In genomic region chr6:166940643-166941068, GRCh38 we compare ENCODE assay signal across 15 cellular contexts. TPM values are rescaled to one million over a fixed set of nuclear protein-coding genes. Genes with fewer than 3 reads are reported as not detected.
DNase-seq lines count a peak whose midpoint lies in the region; ATAC-seq, FAIRE-seq and TF ChIP-seq lines count a peak whose summit lies in the region.
"Had no signal": no experiment of that assay in that cellular context is flagged by ENCODE, and none has a peak within 500 bp of the region (broad histone marks: within the 10 kb centered on the region; RNA-seq: fewer than 3 reads in every experiment).

No MANE protein-coding gene starts in this region.

- FAIRE-seq in HTR-8/SVneo (lab: Jason Lieb, UNC) (peak; percentile 77), bronchial epithelial cell (lab: Jason Lieb, UNC) (no peak)

- H3K9me3 ChIP-seq in neutrophil, result no peaks in the 10 kb centered on the region
- H3K9me3 ChIP-seq: gastrocnemius medialis, tibial artery had no signal

- no peaks in the 10 kb centered on the region for H3K27me3 ChIP-seq in bronchial epithelial cell (ENCODE audit: control insufficient read depth, insufficient read depth, low read length)
- H3K27me3 ChIP-seq in neutrophil, result no peaks in the 10 kb centered on the region
- H3K27me3 ChIP-seq: gastrocnemius medialis, tibial artery had no signal

- H3K4me3 ChIP-seq in bronchial epithelial cell (ENCODE audit: low read depth, low read length) (no peak overlapping the region), neutrophil (ENCODE audit: low read depth in 1 of 2, low read length in 1 of 2) (no peak overlapping the region)
- H3K4me3 ChIP-seq: gastrocnemius medialis, tibial artery had no signal

- H3K36me3 ChIP-seq in bronchial epithelial cell (ENCODE audit: control insufficient read depth, insufficient read depth, low read length) (peaks cover 2% of the 10 kb centered on the region), neutrophil (peaks cover 100% of the 10 kb centered on the region)

- peaks cover 4 to 14% of the 10 kb centered on the region in 2 experiments for H3K4me1 ChIP-seq in neutrophil (ENCODE audit: control insufficient read depth in 1 of 2, insufficient read depth in 1 of 2, low read depth in 1 of 2, low read length in 1 of 2)
- H3K4me1 ChIP-seq: gastrocnemius medialis, tibial artery had no signal

- H3K27ac ChIP-seq in neutrophil, result peak overlapping the region; percentile 30
- H3K27ac ChIP-seq: 22Rv1, gastrocnemius medialis, tibial artery had no signal

- TF ChIP-seq CTCF in bronchial epithelial cell (IDR thresholded peaks at IDR 0.05; ENCODE audit: insufficient read depth, low read length, severe bottlenecking), result no peak
- TF ChIP-seq CTCF in neutrophil (IDR thresholded peaks at IDR 0.05), result no peak

- ATAC-seq in GM18867 (IDR thresholded peaks at IDR 0.05; ENCODE audit: unreplicated experiment), result no peak
- ATAC-seq: gastrocnemius medialis had no signal

- peak; percentile 3 for DNase-seq in NCI-H2171 treated with DMSO at 0.1 percent for 48 hours (lab: John Stamatoyannopoulos, UW)
- no peak for DNase-seq in NCI-H2171 (lab: John Stamatoyannopoulos, UW)
- peak; percentile 40 for DNase-seq in HTR-8/SVneo (ENCODE audit: insufficient read length, low spot score)
- DNase-seq in bronchial epithelial cell (ENCODE audit: low read depth), result peak; percentile 4
- DNase-seq in NCI-H82 (lab: John Stamatoyannopoulos, UW), result no peak
- no peak for DNase-seq in activated T-cell treated with anti-CD3 and anti-CD28 coated beads for 4 hours
- DNase-seq: activated naive CD8-positive, alpha-beta T cell treated with anti-CD3 and anti-CD28 coated beads, Interleukin-2, amount 10 ng/mL, durations not matched to agents 7 days and 5 days; dermis blood vessel endothelial cell; gastrocnemius medialis; kidney glomerular epithelial cell; OCI-M1; tibial artery had no signal

RNA-seq across cellular contexts. Expression of gene RNASET2, which starts 15.7 kb away (rescaled TPM):
- 13.2 and 15.0 TPM in 2 replicates for total RNA-seq in bronchial epithelial cell

RNA-seq across cellular contexts. Expression of gene CEP43, which starts 58.5 kb away (rescaled TPM):
- total RNA-seq in bronchial epithelial cell, result 11.8 and 14.0 TPM in 2 replicates

Comparison
In these comparisons a context has a peak if more than half of its experiments do, and no peak if none do; other contexts are left out.
1. DNase-seq: peak in NCI-H2171 treated with DMSO at 0.1 percent for 48 hours (single experiment), HTR-8/SVneo (single experiment) and bronchial epithelial cell (single experiment); none in NCI-H2171 (single experiment), NCI-H82 (single experiment) and activated T-cell treated with anti-CD3 and anti-CD28 coated beads for 4 hours (single experiment).